Comparison of ENCODE assay signal across 15 cellular contexts in the genomic region with DNA sequence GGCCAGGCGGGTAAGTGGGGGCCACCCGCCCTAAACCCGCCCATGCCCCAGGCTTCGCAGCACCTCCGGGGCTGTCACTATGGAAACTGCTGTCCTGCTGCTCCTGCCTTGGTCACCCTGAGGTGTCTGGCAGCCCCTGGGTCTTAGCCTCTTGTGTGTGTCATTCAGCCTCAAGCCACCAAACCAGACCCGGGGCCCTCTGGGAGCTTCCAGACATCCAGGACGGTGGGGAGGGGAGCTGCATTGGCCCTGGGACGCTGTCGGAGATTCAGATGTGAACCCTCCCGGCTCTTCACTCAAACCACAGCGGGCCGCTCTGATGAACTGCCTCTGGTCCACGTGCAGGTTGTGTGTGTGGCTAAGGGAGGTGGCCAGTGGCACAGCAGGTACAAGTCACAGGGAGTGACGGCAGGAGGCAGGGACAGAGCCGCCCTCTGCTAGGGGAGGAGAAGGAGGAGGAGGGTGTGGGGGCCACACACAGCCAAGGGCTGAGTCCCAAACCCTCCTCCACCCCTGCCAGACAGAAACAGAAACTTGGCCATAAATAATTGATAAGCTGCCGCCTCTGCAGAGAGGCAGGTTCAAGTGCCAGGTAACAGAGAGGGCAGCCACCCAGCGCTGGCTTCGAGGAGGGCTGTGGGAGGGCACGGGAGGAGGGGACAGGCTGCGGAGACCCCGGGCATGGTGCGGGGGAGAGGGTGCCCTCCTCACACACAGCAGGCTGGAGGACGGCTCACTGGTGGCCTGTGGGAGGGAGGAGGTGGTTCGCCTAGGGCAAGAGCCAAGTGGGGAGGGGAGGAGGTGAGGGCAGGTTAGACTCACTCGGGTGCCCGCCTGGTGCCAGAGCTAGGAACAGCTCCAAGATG. TPM values are rescaled to one million over a fixed set of nuclear protein-coding genes. Genes with fewer than 3 reads are reported as not detected.
DNase-seq lines count a peak whose midpoint lies in the region; ATAC-seq, FAIRE-seq and TF ChIP-seq lines count a peak whose summit lies in the region.
"Had no signal": no experiment of that assay in that cellular context is flagged by ENCODE, and none has a peak within 500 bp of the region (broad histone marks: within the 10 kb centered on the region; RNA-seq: fewer than 3 reads in every experiment).

No MANE protein-coding gene starts in this region.

- no peak for FAIRE-seq in bronchial epithelial cell (lab: Jason Lieb, UNC)
- FAIRE-seq in urothelium cell line (lab: Jason Lieb, UNC) = no peak
- FAIRE-seq: TTC549 had no signal

- H3K27me3 Mint-ChIP-seq in CD8-positive, alpha-beta T cell (ENCODE audit: low read depth) = no peaks in the 10 kb centered on the region

- H3K4me3 ChIP-seq in bronchial epithelial cell (ENCODE audit: low read depth, low read length) = no peak overlapping the region
- no peak overlapping the region for H3K4me3 ChIP-seq in mucosa of descending colon
- no peak overlapping the region for H3K4me3 ChIP-seq in CD8-positive, alpha-beta T cell (ENCODE audit: low read depth, low read length)
- H3K4me3 ChIP-seq: lung had no signal

- H3K27ac ChIP-seq in foreskin keratinocyte = no peak overlapping the region
- no peak overlapping the region for H3K27ac ChIP-seq in CD8-positive, alpha-beta T cell (ENCODE audit: low read depth, low read length)

- CTCF ChIA-PET in CD8-positive, alpha-beta T cell (lab: Charles Lee) = interaction anchor here (0.6 to 10.9 kb wide), 5 partner anchors 18 to 252 kb away, joined by 3 to 100 read pairs (median 3); partner anchors contain the start of gene MISP3

- H3K36me3 ChIP-seq in bronchial epithelial cell (ENCODE audit: control insufficient read depth, insufficient read depth, low read length) = no peaks in the 10 kb centered on the region
- H3K36me3 ChIP-seq in mucosa of descending colon (ENCODE audit: low read depth) = no peaks in the 10 kb centered on the region
- no peaks in the 10 kb centered on the region for H3K36me3 ChIP-seq in CD8-positive, alpha-beta T cell (ENCODE audit: insufficient read depth, low read length)

- H3K4me1 ChIP-seq in mucosa of descending colon (ENCODE audit: low read depth) = peaks cover 62% of the 10 kb centered on the region
- peaks cover 10% of the 10 kb centered on the region for H3K4me1 ChIP-seq in foreskin keratinocyte
- H3K4me1 ChIP-seq in CD8-positive, alpha-beta T cell (ENCODE audit: insufficient read depth, low read length) = peaks cover 60% of the 10 kb centered on the region

- H3K4me1 Mint-ChIP-seq in CD8-positive, alpha-beta T cell (ENCODE audit: low read depth) = peaks cover 55% of the 10 kb centered on the region

- intact Hi-C loops in left ventricle myocardium superior (cut with micrococcal nuclease) = loop anchor here (5.0 kb wide), 1 partner anchor 187 kb away; the partner anchor contains the start of gene MISP3
- intact Hi-C loops in cardiac septum (cut with DNase I) = loop anchor here (5.0 to 10.0 kb wide), 2 partner anchors 160 to 462 kb away; no protein-coding TSS in a partner anchor
- intact Hi-C loops in mucosa of descending colon (cut with DNase I, micrococcal nuclease) = loop anchor here (5.0 to 10.0 kb wide), 2 partner anchors 187 to 190 kb away; partner anchors contain the start of gene MISP3 (in 2 of the 2)
- intact Hi-C loops in CD8-positive, alpha-beta T cell (cut with DNase I, micrococcal nuclease) = no loop called here

- no peaks in the 10 kb centered on the region for H3K36me3 Mint-ChIP-seq in CD8-positive, alpha-beta T cell

- TF ChIP-seq CTCF in bronchial epithelial cell (IDR thresholded peaks at IDR 0.05; ENCODE audit: insufficient read depth, low read length, severe bottlenecking) (peak; percentile 1), mucosa of descending colon (IDR thresholded peaks at IDR 0.05) (no peak), foreskin keratinocyte (conservative IDR thresholded peaks at IDR 0.05) (no peak)
- TF ChIP-seq CTCF in CD8-positive, alpha-beta T cell (IDR thresholded peaks at IDR 0.05) = no peak

- no peaks in the 10 kb centered on the region for H3K9me3 Mint-ChIP-seq in CD8-positive, alpha-beta T cell
- H3K9me3 Mint-ChIP-seq: activated naive CD4-positive, alpha-beta T cell treated with anti-CD3 and anti-CD28 coated beads for 36 hours had no signal

- DNase-seq in left ventricle myocardium superior (no peak), cardiac septum (ENCODE audit: low spot score) (no peak), bronchial epithelial cell (ENCODE audit: low read depth) (no peak), mucosa of descending colon (peak; percentile 76 to 86 (median 78)), hypothalamus (lab: John Stamatoyannopoulos, UW) (no peak), foreskin keratinocyte (no peak), urothelium cell line (ENCODE audit: low spot score) (no peak)
- DNase-seq in CD8-positive, alpha-beta T cell = no peak
- DNase-seq: activated naive CD4-positive, alpha-beta T cell treated with anti-CD3 and anti-CD28 coated beads for 36 hours; central memory CD4-positive, alpha-beta T cell; NCI-H187; nucleus accumbens; SIG-M5 had no signal

- POLR2A ChIA-PET in CD8-positive, alpha-beta T cell (lab: Charles Lee) = no interaction called here

- ATAC-seq in left ventricle myocardium superior (peak; percentile 14), mucosa of descending colon (peak; percentile 63), foreskin keratinocyte (no peak)
- no peak for ATAC-seq in CD8-positive, alpha-beta T cell

- H3K27ac Mint-ChIP-seq in CD8-positive, alpha-beta T cell = no peak overlapping the region
- H3K27ac Mint-ChIP-seq: activated naive CD4-positive, alpha-beta T cell treated with anti-CD3 and anti-CD28 coated beads for 36 hours had no signal

- H3K27me3 ChIP-seq in bronchial epithelial cell (ENCODE audit: control insufficient read depth, insufficient read depth, low read length) (no peaks in the 10 kb centered on the region), foreskin keratinocyte (peaks cover 7% of the 10 kb centered on the region)
- H3K27me3 ChIP-seq in CD8-positive, alpha-beta T cell (ENCODE audit: insufficient read depth, low read length) = no peaks in the 10 kb centered on the region

- H3K9me3 ChIP-seq in mucosa of descending colon = no peaks in the 10 kb centered on the region
- H3K9me3 ChIP-seq in CD8-positive, alpha-beta T cell (ENCODE audit: low read length) = no peaks in the 10 kb centered on the region

- H3K4me3 Mint-ChIP-seq in CD8-positive, alpha-beta T cell = no peak overlapping the region
- H3K4me3 Mint-ChIP-seq: activated naive CD4-positive, alpha-beta T cell treated with anti-CD3 and anti-CD28 coated beads for 36 hours had no signal

RNA-seq across cellular contexts. Expression of gene NANOS3, which starts 8.0 kb away (rescaled TPM):
- total RNA-seq in left ventricle myocardium superior (0.69 TPM), cardiac septum (0.78 TPM), bronchial epithelial cell (0.53 TPM in 1 of 2 replicates, not detected in the other), mucosa of descending colon (1 to 10 TPM in 1 of 3 donors, not detected in 2; 1.5 TPM), foreskin keratinocyte (0.56 and 1.2 TPM in 2 replicates)
- polyA plus RNA-seq in foreskin keratinocyte = 0.64 and 1.3 TPM in 2 replicates
- total RNA-seq in CD8-positive, alpha-beta T cell = not detected

RNA-seq across cellular contexts. Expression of gene BRME1, which starts 21.0 kb away (rescaled TPM):
- total RNA-seq in left ventricle myocardium superior (0.72 TPM), cardiac septum (0.35 TPM), bronchial epithelial cell (0.26 and 0.77 TPM in 2 replicates), mucosa of descending colon (10 to 100 TPM in 2 of 3 donors, 1 to 10 TPM in 1; 5.5 to 12.9 (median 10.8) TPM), foreskin keratinocyte (0.68 and 0.78 TPM in 2 replicates)
- polyA plus RNA-seq in foreskin keratinocyte = 0.33 and 0.58 TPM in 2 replicates
- total RNA-seq in CD8-positive, alpha-beta T cell = 1 to 10 TPM; 1.0 to 1.2 TPM

RNA-seq across cellular contexts. Expression of gene CC2D1A, which starts 21.0 kb away (rescaled TPM):
- total RNA-seq in left ventricle myocardium superior (19.6 TPM), cardiac septum (19.5 TPM), bronchial epithelial cell (6.8 and 11.3 TPM in 2 replicates), mucosa of descending colon (100 to 1,000 TPM in 2 of 3 donors, 10 to 100 TPM in 1; 68.4 to 118 (median 101) TPM), foreskin keratinocyte (28.9 and 29.0 TPM in 2 replicates)
- 25.9 and 27.9 TPM in 2 replicates for polyA plus RNA-seq in foreskin keratinocyte
- total RNA-seq in CD8-positive, alpha-beta T cell = 10 to 100 TPM; 11.3 to 16.0 TPM

RNA-seq across cellular contexts. Expression of gene PODNL1, which starts 53.3 kb away (rescaled TPM):
- total RNA-seq in left ventricle myocardium superior (2.0 TPM), cardiac septum (3.5 TPM), bronchial epithelial cell (0.38 TPM in 1 of 2 replicates, not detected in the other), mucosa of descending colon (1 to 10 TPM; 1.7 to 3.4 (median 2.9) TPM), foreskin keratinocyte (0.28 and 0.44 TPM in 2 replicates)
- 0.39 and 0.99 TPM in 2 replicates for polyA plus RNA-seq in foreskin keratinocyte
- not detected for total RNA-seq in CD8-positive, alpha-beta T cell

Comparison
In these comparisons a context has a peak if more than half of its experiments do, and no peak if none do; other contexts are left out.
1. ATAC-seq: peak in left ventricle myocardium superior (single experiment) and mucosa of descending colon (single experiment); none in foreskin keratinocyte (single experiment) and CD8-positive, alpha-beta T cell (single experiment).
2. DNase-seq: peak in mucosa of descending colon (3 of 3); none in left ventricle myocardium superior (single experiment), cardiac septum (single experiment), bronchial epithelial cell (single experiment), hypothalamus (0 of 51), foreskin keratinocyte (0 of 2), urothelium cell line (single experiment) and CD8-positive, alpha-beta T cell (0 of 7).
3. intact Hi-C loops: an anchor here in left ventricle myocardium superior (5.0 kb wide), cardiac septum (5.0 to 10.0 kb wide) and mucosa of descending colon (5.0 to 10.0 kb wide); none called in CD8-positive, alpha-beta T cell.